Comparison of ENCODE assay signal across 8 cellular contexts in the genomic region with DNA sequence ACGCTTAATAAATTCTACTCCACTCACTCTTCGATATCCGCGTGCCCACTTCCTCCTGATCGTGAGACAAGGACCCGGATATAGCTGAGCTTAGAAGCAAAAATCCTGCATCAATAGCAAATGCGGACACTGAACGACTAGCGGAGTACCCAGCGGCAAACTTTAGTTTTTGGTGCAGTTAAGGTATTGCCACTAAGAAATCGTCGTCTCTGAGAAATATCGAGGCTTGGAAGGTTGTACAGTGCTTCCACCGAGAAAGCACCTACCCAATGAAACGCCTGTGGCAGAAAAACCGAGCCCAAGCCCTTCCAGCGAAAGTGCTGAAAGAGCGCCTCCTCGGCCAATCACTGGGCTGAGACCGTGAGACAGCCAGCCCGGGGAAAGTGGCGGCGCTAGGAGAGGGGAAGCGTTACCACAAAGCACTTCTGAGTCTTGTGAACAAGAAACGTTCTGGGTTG. TPM values are rescaled to one million over a fixed set of nuclear protein-coding genes. Genes with fewer than 3 reads are reported as not detected.
DNase-seq lines count a peak whose midpoint lies in the region; ATAC-seq, FAIRE-seq and TF ChIP-seq lines count a peak whose summit lies in the region.

No MANE protein-coding gene starts in this region.

- H3K27me3 ChIP-seq in heart left ventricle (peaks cover 0 to 75% (median 38%) of the 10 kb centered on the region in 9 donors), rectal smooth muscle tissue (ENCODE audit: control insufficient read depth, insufficient read depth, low read length) (peaks cover 7% of the 10 kb centered on the region)

- TF ChIP-seq POLR2A in NB4 (IDR thresholded peaks at IDR 0.05; ENCODE audit: extremely low read depth, insufficient read length) (peak; percentile 66), heart left ventricle (IDR thresholded peaks at IDR 0.05) (no peak)

- ATAC-seq in HG02571 (IDR thresholded peaks at IDR 0.05; ENCODE audit: unreplicated experiment) (peak; percentile 58), heart left ventricle (peak; percentile 64 to 69 (median 66))

- WGBS in heart left ventricle, 4 donors, result 1 to 2% (median 1%) methylated on average over 25 of the region's 25 CpGs

- H3K9me3 ChIP-seq in heart left ventricle, result no peaks in the 10 kb centered on the region

- H3K4me1 Mint-ChIP-seq in activated naive CD4-positive, alpha-beta T cell treated with anti-CD3 and anti-CD28 coated beads, Interleukin-2, amount 10 ng/mL, durations not matched to agents 7 days and 5 days, result peaks cover 36% of the 10 kb centered on the region

- CTCF ChIA-PET in activated naive CD4-positive, alpha-beta T cell treated with anti-CD3 and anti-CD28 coated beads, Interleukin-2, amount 10 ng/mL, durations not matched to agents 7 days and 5 days (lab: Charles Lee), result interaction anchor here (0.8 to 4.5 kb wide), 8 partner anchors 11 to 99 kb away, joined by 3 to 50 read pairs (median 9); partner anchors contain the start of gene ANXA2R

- peaks cover 2% of the 10 kb centered on the region for H3K36me3 Mint-ChIP-seq in activated naive CD4-positive, alpha-beta T cell treated with anti-CD3 and anti-CD28 coated beads, Interleukin-2, amount 10 ng/mL, durations not matched to agents 7 days and 5 days

- peak overlapping the region; percentile 16 for H3K9ac ChIP-seq in rectal smooth muscle tissue (ENCODE audit: low read length)

- peak overlapping the region; percentile 99 for H3K27ac Mint-ChIP-seq in activated naive CD4-positive, alpha-beta T cell treated with anti-CD3 and anti-CD28 coated beads, Interleukin-2, amount 10 ng/mL, durations not matched to agents 7 days and 5 days

- H3K4me3 ChIP-seq in GM12865 (ENCODE audit: low read depth, low read length) (peak overlapping the region; percentile 87), NB4 (ENCODE audit: low read depth, low read length) (peak overlapping the region; percentile 89), heart left ventricle (peak overlapping the region; percentile 22 to 71 (median 56)), rectal smooth muscle tissue (ENCODE audit: low read length) (peak overlapping the region; percentile 80)

- DNase-seq in GM12865 (ENCODE audit: low read depth), result peak; percentile 94
- DNase-seq in NB4 (ENCODE audit: low read depth), result peak; percentile 92
- DNase-seq in SK-N-DZ (ENCODE audit: low spot score), result peak; percentile 74
- peak; percentile 92 for DNase-seq in activated naive CD4-positive, alpha-beta T cell treated with anti-CD3 and anti-CD28 coated beads, Interleukin-2, amount 10 ng/mL, durations not matched to agents 7 days and 5 days
- peak; percentile 63 to 86 (median 76) for DNase-seq in heart left ventricle
- no peak for DNase-seq in frontal cortex (ENCODE audit: low spot score in 2 of 2)

- no peak for FAIRE-seq in frontal cortex (lab: Jason Lieb, UNC)

- peak overlapping the region; percentile 77 for H3K4me3 Mint-ChIP-seq in activated naive CD4-positive, alpha-beta T cell treated with anti-CD3 and anti-CD28 coated beads, Interleukin-2, amount 10 ng/mL, durations not matched to agents 7 days and 5 days

- peaks cover 0 to 27% (median 4%) of the 10 kb centered on the region in 12 donors for H3K4me1 ChIP-seq in heart left ventricle
- H3K4me1 ChIP-seq in rectal smooth muscle tissue (ENCODE audit: control insufficient read depth, insufficient read depth, low read length), result no peaks in the 10 kb centered on the region

- peaks cover 3% of the 10 kb centered on the region for H3K27me3 Mint-ChIP-seq in activated naive CD4-positive, alpha-beta T cell treated with anti-CD3 and anti-CD28 coated beads, Interleukin-2, amount 10 ng/mL, durations not matched to agents 7 days and 5 days

- H3K36me3 ChIP-seq in heart left ventricle (no peaks in the 10 kb centered on the region), rectal smooth muscle tissue (ENCODE audit: control insufficient read depth, insufficient read depth, low read length) (no peaks in the 10 kb centered on the region)

- no peak for TF ChIP-seq CTCF in GM12865 (IDR thresholded peaks at IDR 0.05; ENCODE audit: insufficient read depth, low read depth, low read length, missing control alignments)
- no peak for TF ChIP-seq CTCF in NB4 (IDR thresholded peaks at IDR 0.05; ENCODE audit: low read depth, low read length)
- peak in 1 of 12 donors; percentile 13 for TF ChIP-seq CTCF in heart left ventricle (IDR thresholded peaks at IDR 0.05)

- H3K27ac ChIP-seq in heart left ventricle (peak overlapping the region; percentile 68 to 98 (median 92)), rectal smooth muscle tissue (ENCODE audit: low read depth, low read length) (peak overlapping the region; percentile 73)

- H3K9me3 Mint-ChIP-seq in activated naive CD4-positive, alpha-beta T cell treated with anti-CD3 and anti-CD28 coated beads, Interleukin-2, amount 10 ng/mL, durations not matched to agents 7 days and 5 days, result no peaks in the 10 kb centered on the region

- intact Hi-C loops in heart left ventricle (cut with DNase I), result loop anchor here in 8 of 10 donors (1.0 to 5.0 kb wide), 8 partner anchors 9 to 59 kb away; partner anchors contain the start of gene ANXA2R (in 6 of the 8)

RNA-seq across cellular contexts. Expression of gene ANXA2R, which starts 32.2 kb away (rescaled TPM):
- 0.16 and 0.74 TPM in 2 replicates for polyA plus RNA-seq in SK-N-DZ (2014; cell fraction: cytosol; rRNA removed)
- polyA plus RNA-seq in SK-N-DZ (2014; cell fraction: nucleus; rRNA removed), result 1.0 and 1.2 TPM in 2 replicates
- total RNA-seq in heart left ventricle, result 1 to 10 TPM in 7 of 9 donors, under 1 TPM in 2; 0.49 to 2.4 (median 1.4) TPM
- 1 to 10 TPM; 1.1 to 2.0 TPM for polyA plus RNA-seq in heart left ventricle
- 0.41 TPM for total RNA-seq in frontal cortex

Comparison
In these comparisons a context has a peak if more than half of its experiments do, and no peak if none do; other contexts are left out.
1. DNase-seq: peak in GM12865 (single experiment), NB4 (single experiment), SK-N-DZ (single experiment), activated naive CD4-positive, alpha-beta T cell treated with anti-CD3 and anti-CD28 coated beads, Interleukin-2, amount 10 ng/mL, durations not matched to agents 7 days and 5 days (single experiment) and heart left ventricle (5 of 5); none in frontal cortex (0 of 2).
2. Peak in every context shown above with its lines, with median percentiles within 50 percentile points of each other: H3K4me3 ChIP-seq.